9 cellular contexts compared by ENCODE assay signal in the genomic region with DNA sequence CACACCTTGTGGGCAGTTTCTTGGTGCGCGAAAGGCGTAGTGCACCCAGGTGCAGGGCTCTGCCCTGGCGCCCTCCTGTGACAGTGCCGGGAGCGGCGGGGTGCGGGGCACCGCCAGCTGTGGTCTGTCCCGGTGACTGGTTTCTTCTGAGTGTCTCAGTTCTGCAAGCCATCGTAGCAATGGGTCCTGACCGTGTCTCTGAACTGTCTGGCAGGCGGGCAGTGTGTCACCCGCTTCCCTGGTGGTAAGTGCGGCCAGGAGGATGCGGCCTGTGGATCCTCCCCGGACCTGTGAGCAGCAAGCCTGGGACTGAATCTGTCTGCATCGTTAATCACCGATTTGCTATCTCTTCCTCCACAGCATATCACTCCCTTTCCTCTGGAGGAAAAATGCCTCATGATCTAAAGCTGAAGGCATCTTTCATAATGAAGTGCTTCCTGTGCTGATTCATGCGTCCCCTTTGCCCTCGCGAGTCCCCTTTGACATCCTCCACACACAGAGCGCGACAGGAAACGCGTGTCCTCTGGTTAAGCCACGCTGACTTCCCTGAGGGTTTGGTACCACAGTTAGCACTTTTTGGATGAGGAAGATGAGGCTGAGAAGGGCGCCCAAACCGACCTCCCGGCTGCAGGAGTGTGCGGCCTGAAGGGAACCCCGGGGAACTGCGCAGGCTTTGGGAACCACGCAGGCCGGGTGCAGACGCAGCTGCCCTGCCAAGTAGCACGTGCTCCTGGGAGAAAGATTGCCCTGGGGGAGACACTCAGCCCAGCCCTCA.
A peak's percentile ranks its signal among the peaks of the same experiment; 100 is the strongest.
DNase-seq lines count a peak whose midpoint lies in the region; ATAC-seq and TF ChIP-seq lines count a peak whose summit lies in the region.
"Had no signal": no experiment of that assay in that cellular context is flagged by ENCODE, and none has a peak within 500 bp of the region (broad histone marks: within the 10 kb centered on the region; RNA-seq: fewer than 3 reads in every experiment).

No MANE protein-coding gene starts in this region.

- no peak for ATAC-seq in SK-N-SH treated with all-trans-retinoic acid at 6 μM for 48 hours
- ATAC-seq in HG03558 (IDR thresholded peaks at IDR 0.05; ENCODE audit: extremely low read depth, unreplicated experiment), result peak; percentile 38
- no peak for ATAC-seq in HG03457 (IDR thresholded peaks at IDR 0.05; ENCODE audit: unreplicated experiment)
- ATAC-seq: A549 had no signal

- H3K9me3 Mint-ChIP-seq in osteocyte (ENCODE audit: unreplicated experiment) (peaks cover 6% of the 10 kb centered on the region), glutamatergic neuron (ENCODE audit: unreplicated experiment) (peaks cover 2% of the 10 kb centered on the region)

- H4K20me1 ChIP-seq in SK-N-SH (ENCODE audit: insufficient read depth), result no peaks in the 10 kb centered on the region

- no peak overlapping the region for H3K27ac ChIP-seq in SK-N-SH (ENCODE audit: low read depth in 2 of 2, low read length in 1 of 2)
- H3K27ac ChIP-seq in brain microvascular endothelial cell, result peak overlapping the region; percentile 73
- H3K27ac ChIP-seq: A549 had no signal

- H3K36me3 ChIP-seq in SK-N-SH (replicated peaks in 1 of 2; ENCODE audit: control insufficient read depth in 1 of 2, insufficient read depth in 2 of 2, low read length in 1 of 2) (no peaks in the 10 kb centered on the region), brain microvascular endothelial cell (replicated peaks) (no peaks in the 10 kb centered on the region)

- no peak overlapping the region for H3K27ac Mint-ChIP-seq in osteocyte (ENCODE audit: unreplicated experiment)
- H3K27ac Mint-ChIP-seq in glutamatergic neuron (ENCODE audit: unreplicated experiment), result no peak overlapping the region

- TF ChIP-seq EP300 in SK-N-SH (IDR thresholded peaks at IDR 0.05; ENCODE audit: borderline replicate concordance in 1 of 2, low read depth in 1 of 2, low read length in 1 of 2), result no peak

- TF ChIP-seq CTCF in SK-N-SH (IDR thresholded peaks at IDR 0.05) (no peak), brain microvascular endothelial cell (IDR thresholded peaks at IDR 0.05; ENCODE audit: low read depth, low read length, missing control alignments) (no peak), osteocyte (IDR thresholded peaks at IDR 0.05) (no peak), glutamatergic neuron (IDR thresholded peaks at IDR 0.05; ENCODE audit: partially characterized antibody, unreplicated experiment) (no peak)

- TF ChIP-seq RAD21 in SK-N-SH (IDR thresholded peaks at IDR 0.05; ENCODE audit: low read length), result no peak

- no peaks in the 10 kb centered on the region for H3K9me2 ChIP-seq in SK-N-SH

- DNase-seq in SK-N-SH (peak; percentile 30), brain microvascular endothelial cell (peak; percentile 85), osteocyte (ENCODE audit: extremely low spot score, unreplicated experiment) (peak; percentile 81), glutamatergic neuron (no peak), activated gamma-delta T cell treated with Interleukin-2 at 50 U/mL for 16 hours (no peak)

- H3K4me3 Mint-ChIP-seq in osteocyte (ENCODE audit: unreplicated experiment) (no peak overlapping the region), glutamatergic neuron (ENCODE audit: unreplicated experiment) (no peak overlapping the region)

- WGBS in SK-N-SH (ENCODE audit: low lambda C conversion rate), result 72% methylated on average over 25 of the region's 37 CpGs

- H3K4me1 ChIP-seq in SK-N-SH (ENCODE audit: control insufficient read depth in 1 of 2, insufficient read depth in 2 of 2, low read depth in 1 of 2, low read length in 1 of 2), result peaks cover 0 to 29% of the 10 kb centered on the region in 2 experiments; a peak in 1 of 4 replicates

- no peak overlapping the region for H2AFZ ChIP-seq in SK-N-SH (ENCODE audit: low read depth)

- H3K36me3 Mint-ChIP-seq in osteocyte (ENCODE audit: unreplicated experiment) (no peaks in the 10 kb centered on the region), glutamatergic neuron (ENCODE audit: unreplicated experiment) (peaks cover 5% of the 10 kb centered on the region)

- H3K27me3 Mint-ChIP-seq in osteocyte (ENCODE audit: unreplicated experiment) (no peaks in the 10 kb centered on the region), glutamatergic neuron (ENCODE audit: unreplicated experiment) (peaks cover 2% of the 10 kb centered on the region)

- no peak overlapping the region for H3K4me2 ChIP-seq in SK-N-SH
- H3K4me2 ChIP-seq: A549 had no signal

- H3K4me3 ChIP-seq in SK-N-SH (ENCODE audit: low read depth in 2 of 2, low read length in 1 of 2) (no peak overlapping the region), brain microvascular endothelial cell (ENCODE audit: low read depth, low read length) (no peak overlapping the region)
- H3K4me3 ChIP-seq: A549 had no signal

- CTCF ChIA-PET in SK-N-SH (lab: Yijun Ruan, JAX), result interaction anchor here (1.1 to 2.6 kb wide), 4 partner anchors 9 to 414 kb away, joined by 3 to 10 read pairs (median 4); no protein-coding TSS in a partner anchor

- no peak overlapping the region for H3K9ac ChIP-seq in SK-N-SH

- H3F3A ChIP-seq in SK-N-SH (replicated peaks; ENCODE audit: insufficient read depth), result no peaks in the 10 kb centered on the region

- POLR2A ChIA-PET in SK-N-SH (lab: Yijun Ruan, JAX), result no interaction called here

- no peaks in the 10 kb centered on the region for H3K79me2 ChIP-seq in SK-N-SH (ENCODE audit: insufficient read depth)

- H3K27me3 ChIP-seq in SK-N-SH (ENCODE audit: insufficient read depth) (no peaks in the 10 kb centered on the region), brain microvascular endothelial cell (replicated peaks) (no peaks in the 10 kb centered on the region)

- H3K4me1 Mint-ChIP-seq in osteocyte (ENCODE audit: unreplicated experiment), result peaks cover 43% of the 10 kb centered on the region
- peaks cover 21% of the 10 kb centered on the region for H3K4me1 Mint-ChIP-seq in glutamatergic neuron (ENCODE audit: low read depth, unreplicated experiment)

- no peaks in the 10 kb centered on the region for H3K9me3 ChIP-seq in SK-N-SH
- H3K9me3 ChIP-seq: A549 had no signal

- in situ Hi-C loops in brain microvascular endothelial cell (cut with HindIII; ENCODE audit: low pct_ligation_motif_present, low sequenced_read_pairs), result loop anchor here (25.0 kb wide), 1 partner anchor 422 kb away; a partner anchor contains a TSS

TF ChIP-seq in SK-N-SH, 30 proteins besides CTCF, POLR2A, EP300 and RAD21 (continues in another document):
- TF ChIP-seq, protein P1, sequence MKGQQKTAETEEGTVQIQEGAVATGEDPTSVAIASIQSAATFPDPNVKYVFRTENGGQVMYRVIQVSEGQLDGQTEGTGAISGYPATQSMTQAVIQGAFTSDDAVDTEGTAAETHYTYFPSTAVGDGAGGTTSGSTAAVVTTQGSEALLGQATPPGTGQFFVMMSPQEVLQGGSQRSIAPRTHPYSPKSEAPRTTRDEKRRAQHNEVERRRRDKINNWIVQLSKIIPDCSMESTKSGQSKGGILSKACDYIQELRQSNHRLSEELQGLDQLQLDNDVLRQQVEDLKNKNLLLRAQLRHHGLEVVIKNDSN (IDR thresholded peaks at IDR 0.05; ENCODE audit: borderline replicate concordance, low read depth), result no peak
- TF ChIP-seq RFX5 (IDR thresholded peaks at IDR 0.05; ENCODE audit: low read length), result no peak
- no peak for TF ChIP-seq ELF1 (IDR thresholded peaks at IDR 0.05)
- TF ChIP-seq, protein P2, sequence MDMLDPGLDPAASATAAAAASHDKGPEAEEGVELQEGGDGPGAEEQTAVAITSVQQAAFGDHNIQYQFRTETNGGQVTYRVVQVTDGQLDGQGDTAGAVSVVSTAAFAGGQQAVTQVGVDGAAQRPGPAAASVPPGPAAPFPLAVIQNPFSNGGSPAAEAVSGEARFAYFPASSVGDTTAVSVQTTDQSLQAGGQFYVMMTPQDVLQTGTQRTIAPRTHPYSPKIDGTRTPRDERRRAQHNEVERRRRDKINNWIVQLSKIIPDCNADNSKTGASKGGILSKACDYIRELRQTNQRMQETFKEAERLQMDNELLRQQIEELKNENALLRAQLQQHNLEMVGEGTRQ (IDR thresholded peaks at IDR 0.05; ENCODE audit: borderline replicate concordance, low read depth, low read length), result no peak
- no peak for TF ChIP-seq SIN3A (IDR thresholded peaks at IDR 0.05; ENCODE audit: borderline replicate concordance, low read depth, low read length)
- no peak for TF ChIP-seq TAF1 (IDR thresholded peaks at IDR 0.05; ENCODE audit: borderline replicate concordance, low read depth, low read length)
- no peak for TF ChIP-seq FOSL2 (IDR thresholded peaks at IDR 0.05; ENCODE audit: borderline replicate concordance, low read depth)
- TF ChIP-seq TEAD4 (IDR thresholded peaks at IDR 0.05; ENCODE audit: borderline replicate concordance, insufficient read depth), result no peak
- no peak for TF ChIP-seq GABPA (IDR thresholded peaks at IDR 0.05; ENCODE audit: low read depth)
- TF ChIP-seq TCF12 (IDR thresholded peaks at IDR 0.05), result no peak

TF ChIP-seq in SK-N-SH treated with all-trans-retinoic acid at 6 μM for 48 hours, 23 proteins besides CTCF, POLR2A, EP300 and RAD21 (continues in another document):
- TF ChIP-seq ZNF8 (CRISPR knock-in tag; IDR thresholded peaks at IDR 0.05) (no peak), ZNF70 (CRISPR knock-in tag; IDR thresholded peaks at IDR 0.05) (no peak), TOX (CRISPR knock-in tag; IDR thresholded peaks at IDR 0.05; ENCODE audit: borderline replicate concordance) (no peak), OSR1 (CRISPR knock-in tag; IDR thresholded peaks at IDR 0.05) (no peak), CSDC2 (CRISPR knock-in tag; IDR thresholded peaks at IDR 0.05) (no peak), ARNTL (CRISPR knock-in tag; IDR thresholded peaks at IDR 0.05; ENCODE audit: borderline replicate concordance, low read depth) (no peak), ZC3H10 (CRISPR knock-in tag; IDR thresholded peaks at IDR 0.05) (no peak), ZFP30 (CRISPR knock-in tag; IDR thresholded peaks at IDR 0.05) (no peak), RARB (CRISPR knock-in tag; IDR thresholded peaks at IDR 0.05) (no peak), ZFP3 (CRISPR knock-in tag; IDR thresholded peaks at IDR 0.05) (no peak), TCF4 (CRISPR knock-in tag; IDR thresholded peaks at IDR 0.05; ENCODE audit: borderline replicate concordance) (no peak), ISL1 (CRISPR knock-in tag; IDR thresholded peaks at IDR 0.05) (no peak)

Comparison
In these comparisons a context has a peak if more than half of its experiments do, and no peak if none do; other contexts are left out.
1. DNase-seq: peak in SK-N-SH (single experiment), brain microvascular endothelial cell (single experiment) and osteocyte (single experiment); none in glutamatergic neuron (single experiment) and activated gamma-delta T cell treated with Interleukin-2 at 50 U/mL for 16 hours (single experiment).